10 cellular contexts compared by ENCODE assay signal in genomic region chr2:237092920-237093781, GRCh38. TPM values are rescaled to one million over a fixed set of nuclear protein-coding genes. Genes with fewer than 3 reads are reported as not detected.
DNase-seq lines count a peak whose midpoint lies in the region; ATAC-seq and TF ChIP-seq lines count a peak whose summit lies in the region.
"Had no signal": no experiment of that assay in that cellular context is flagged by ENCODE, and none has a peak within 500 bp of the region (broad histone marks: within the 10 kb centered on the region; RNA-seq: fewer than 3 reads in every experiment).

No MANE protein-coding gene starts in this region.

- H3K9ac ChIP-seq in neuronal stem cell (ENCODE audit: low read depth, low read length, poor library complexity) = no peak overlapping the region

- DNase-seq in DMS53 (lab: John Stamatoyannopoulos, UW) (peak; percentile 62), DMS53 treated with DMSO at 0.1 percent for 48 hours (lab: John Stamatoyannopoulos, UW; ENCODE audit: unreplicated experiment) (no peak), amniotic epithelial cell (ENCODE audit: low read depth) (peak; percentile 77), right cardiac atrium (peak in 2 of 3 donors; percentile 40 to 57), thoracic aorta (ENCODE audit: low spot score) (no peak), retina (no peak), NCI-H1436 treated with DMSO at 0.1 percent for 48 hours (lab: John Stamatoyannopoulos, UW) (no peak), neuronal stem cell (ENCODE audit: low spot score) (no peak)
- DNase-seq: T1000 had no signal

- no peak overlapping the region for H2BK5ac ChIP-seq in neuronal stem cell (ENCODE audit: low read length)

- no peak overlapping the region for H4K8ac ChIP-seq in neuronal stem cell (ENCODE audit: low read depth, low read length)

- H3K14ac ChIP-seq in neuronal stem cell (ENCODE audit: low read length) = no peak overlapping the region

- H3K9me3 ChIP-seq in right cardiac atrium (ENCODE audit: control insufficient read depth, low read length) = no peaks in the 10 kb centered on the region
- H3K9me3 ChIP-seq in thoracic aorta = no peaks in the 10 kb centered on the region
- no peaks in the 10 kb centered on the region for H3K9me3 ChIP-seq in neuronal stem cell (replicated peaks in 1 of 2; ENCODE audit: control insufficient read depth in 2 of 2, insufficient read depth in 1 of 2, low read depth in 1 of 2, low read length in 2 of 2)
- H3K9me3 ChIP-seq: BLaER1 treated with 17β-estradiol and CSF1 and Interleukin-3, amounts not matched to agents 10 nM and 100 nM had no signal

- peaks cover 36% of the 10 kb centered on the region for H3K36me3 ChIP-seq in thoracic aorta
- peaks cover 13 to 97% of the 10 kb centered on the region in 2 donors for H3K36me3 ChIP-seq in neuronal stem cell (replicated peaks in 1 of 2; ENCODE audit: control insufficient read depth in 2 of 2, insufficient read depth in 2 of 2, low read length in 2 of 2)

- H3K27ac ChIP-seq in right cardiac atrium (ENCODE audit: low read length) (peak overlapping the region; percentile 74), thoracic aorta (no peak overlapping the region), neuronal stem cell (replicated peaks; ENCODE audit: low read length) (no peak overlapping the region)
- H3K27ac ChIP-seq: BLaER1 treated with 17β-estradiol and CSF1 and Interleukin-3, amounts not matched to agents 10 nM and 100 nM had no signal

- WGBS in right cardiac atrium = 49% methylated on average over 9 of the region's 9 CpGs
- 100% methylated on average over 1 of the region's 9 CpGs; no CpG with 5 or more reads in 1 of the 2 donors for WGBS in neuronal stem cell (ENCODE audit: extremely low coverage in 2 of 2, insufficient read length in 2 of 2, insufficient replicate concordance in 1 of 2), 2 donors

- H2BK12ac ChIP-seq in neuronal stem cell (ENCODE audit: low read length) = no peak overlapping the region

- intact Hi-C loops in right cardiac atrium (cut with DNase I) = no loop called here

- TF ChIP-seq CTCF in thoracic aorta (IDR thresholded peaks at IDR 0.05) = peak; percentile 43

- peak; percentile 65 to 71 for ATAC-seq in right cardiac atrium
- no peak for ATAC-seq in thoracic aorta (ENCODE audit: insufficient number of reproducible peaks, low FRiP score, low read depth)

- H2AK5ac ChIP-seq in neuronal stem cell (ENCODE audit: low read depth, low read length) = no peak overlapping the region

- no peak overlapping the region for H2BK15ac ChIP-seq in neuronal stem cell (ENCODE audit: low read length)

- H2AFZ ChIP-seq in neuronal stem cell (ENCODE audit: low read length) = no peak overlapping the region

- no peak overlapping the region for H3K18ac ChIP-seq in neuronal stem cell (ENCODE audit: low read length)

- H3K4me2 ChIP-seq in neuronal stem cell (ENCODE audit: insufficient read depth, low read length, poor library complexity, severe bottlenecking) = no peak overlapping the region

- H3K4ac ChIP-seq in neuronal stem cell (ENCODE audit: low read length) = no peak overlapping the region

- no peaks in the 10 kb centered on the region for H3K27me3 ChIP-seq in right cardiac atrium (ENCODE audit: control insufficient read depth, insufficient read depth)
- H3K27me3 ChIP-seq in thoracic aorta (replicated peaks; ENCODE audit: insufficient read depth) = no peaks in the 10 kb centered on the region
- no peaks in the 10 kb centered on the region for H3K27me3 ChIP-seq in neuronal stem cell (ENCODE audit: control insufficient read depth in 3 of 3, insufficient read depth in 3 of 3, low read depth in 1 of 3, low read length in 3 of 3)
- H3K27me3 ChIP-seq: BLaER1 treated with 17β-estradiol and CSF1 and Interleukin-3, amounts not matched to agents 10 nM and 100 nM had no signal

- no peak overlapping the region for H2BK120ac ChIP-seq in neuronal stem cell (ENCODE audit: low read depth, low read length)

- H4K91ac ChIP-seq in neuronal stem cell (ENCODE audit: low read depth, low read length, poor library complexity) = no peak overlapping the region

- H3K4me1 ChIP-seq in right cardiac atrium (ENCODE audit: control insufficient read depth, insufficient read depth, low read length) (peaks cover 8% of the 10 kb centered on the region), thoracic aorta (ENCODE audit: control insufficient read depth in 1 of 2, low read depth in 2 of 2) (peaks cover 5 to 7% of the 10 kb centered on the region in 2 donors), neuronal stem cell (ENCODE audit: control insufficient read depth in 2 of 2, insufficient read depth in 1 of 2, low read depth in 1 of 2, low read length in 2 of 2) (no peaks in the 10 kb centered on the region)

- H3K79me1 ChIP-seq in neuronal stem cell (ENCODE audit: low read depth, low read length) = peaks cover 4% of the 10 kb centered on the region

- H3K23ac ChIP-seq in neuronal stem cell (ENCODE audit: low read depth, low read length, poor library complexity) = no peak overlapping the region

- H3K4me3 ChIP-seq in right cardiac atrium (ENCODE audit: low read length) = no peak overlapping the region
- no peak overlapping the region for H3K4me3 ChIP-seq in thoracic aorta
- no peak overlapping the region for H3K4me3 ChIP-seq in neuronal stem cell (ENCODE audit: low read length in 2 of 2)
- H3K4me3 ChIP-seq: BLaER1 treated with 17β-estradiol and CSF1 and Interleukin-3, amounts not matched to agents 10 nM and 100 nM had no signal

RNA-seq across cellular contexts. Expression of gene COPS8, which starts 7.5 kb away (rescaled TPM):
- total RNA-seq in right cardiac atrium (10 to 100 TPM; 70.1 to 91.4 (median 87.8) TPM), thoracic aorta (10 to 100 TPM; 62.8 to 83.7 TPM)
- polyA plus RNA-seq in right cardiac atrium = 76.4 TPM
- 48.8 TPM for polyA plus RNA-seq in neuronal stem cell (2013, experiment 1 of 2)
- 50.0 TPM for polyA plus RNA-seq in neuronal stem cell (2013, experiment 2 of 2)

Comparison
In these comparisons a context has a peak if more than half of its experiments do, and no peak if none do; other contexts are left out.
1. DNase-seq: peak in DMS53 (single experiment), amniotic epithelial cell (single experiment) and right cardiac atrium (2 of 3); none in DMS53 treated with DMSO at 0.1 percent for 48 hours (single experiment), thoracic aorta (single experiment), retina (single experiment), NCI-H1436 treated with DMSO at 0.1 percent for 48 hours (single experiment) and neuronal stem cell (single experiment).